24 cellular contexts compared by ENCODE assay signal in the genomic region with DNA sequence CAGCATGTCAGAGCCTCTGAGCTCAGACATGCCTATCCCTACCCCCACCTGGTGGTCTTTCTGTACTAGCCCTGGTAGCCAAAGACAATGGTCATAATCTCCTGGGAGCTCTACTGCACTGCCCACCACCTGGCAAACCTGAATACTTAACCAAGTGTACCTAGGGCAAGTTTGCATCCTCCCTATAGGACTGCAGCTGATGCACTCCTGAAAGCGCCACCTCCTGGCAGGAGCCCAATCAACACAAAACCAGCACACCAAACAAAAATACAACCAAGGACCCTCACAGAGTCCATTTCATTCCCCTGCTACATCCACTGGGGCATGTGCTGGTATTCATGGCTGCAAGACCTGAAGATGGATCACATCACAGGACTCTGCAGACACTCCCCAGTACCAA. TPM values are rescaled to one million over a fixed set of nuclear protein-coding genes. Genes with fewer than 3 reads are reported as not detected.
DNase-seq lines count a peak whose midpoint lies in the region; ATAC-seq, FAIRE-seq and TF ChIP-seq lines count a peak whose summit lies in the region.
"Had no signal": no experiment of that assay in that cellular context is flagged by ENCODE, and none has a peak within 500 bp of the region (broad histone marks: within the 10 kb centered on the region; RNA-seq: fewer than 3 reads in every experiment).

No MANE protein-coding gene starts in this region.

- H3K9me3 Mint-ChIP-seq in neural crest cell, result peaks cover 14% of the 10 kb centered on the region

- H3K36me3 ChIP-seq in GM06990 (ENCODE audit: control insufficient read depth, insufficient read depth, low read length), result no peaks in the 10 kb centered on the region
- H3K36me3 ChIP-seq in bronchial epithelial cell (ENCODE audit: control insufficient read depth, insufficient read depth, low read length), result no peaks in the 10 kb centered on the region
- H3K36me3 ChIP-seq: heart left ventricle, left lung, MG63, uterus had no signal

- TF ChIP-seq CTCF in GM06990 (IDR thresholded peaks at IDR 0.05; ENCODE audit: insufficient read depth, low read length, poor library complexity, severe bottlenecking), result peak; percentile 2
- TF ChIP-seq CTCF in LNCAP (IDR thresholded peaks at IDR 0.05), result peak; percentile 15; the same call in 1 of the 2 replicates
- peak; percentile 30 for TF ChIP-seq CTCF in bronchial epithelial cell (IDR thresholded peaks at IDR 0.05; ENCODE audit: insufficient read depth, low read length, severe bottlenecking)
- peak; percentile 14 for TF ChIP-seq CTCF in neural crest cell (conservative IDR thresholded peaks at IDR 0.05)

- peak; percentile 7 for FAIRE-seq in bronchial epithelial cell (lab: Jason Lieb, UNC)
- FAIRE-seq: GM12878 had no signal

- H3K4me3 ChIP-seq in GM06990 (replicated peaks; ENCODE audit: low read depth, low read length) (no peak overlapping the region), bronchial epithelial cell (ENCODE audit: low read depth, low read length) (no peak overlapping the region)
- H3K4me3 ChIP-seq: GM12878, heart left ventricle, left lung, MG63, uterus had no signal

- H3K27me3 ChIP-seq in GM06990 (replicated peaks; ENCODE audit: control insufficient read depth, insufficient read depth, low read length) (no peaks in the 10 kb centered on the region), bronchial epithelial cell (ENCODE audit: control insufficient read depth, insufficient read depth, low read length) (no peaks in the 10 kb centered on the region)
- H3K27me3 ChIP-seq: heart left ventricle, left lung, MG63, uterus had no signal

- no peaks in the 10 kb centered on the region for H3K4me1 Mint-ChIP-seq in neural crest cell
- H3K4me1 Mint-ChIP-seq: activated CD4-positive, alpha-beta T cell treated with anti-CD3 and anti-CD28 coated beads for 36 hours; nephron progenitor cell had no signal

- no peak overlapping the region for H3K27ac Mint-ChIP-seq in neural crest cell (ENCODE audit: unreplicated experiment)
- H3K27ac Mint-ChIP-seq: activated CD4-positive, alpha-beta T cell treated with anti-CD3 and anti-CD28 coated beads for 36 hours; CD8-positive, alpha-beta T cell; HFFc6; nephron progenitor cell had no signal

- DNase-seq in GM06990 (ENCODE audit: extremely low read depth, insufficient read length) (no peak), bronchial epithelial cell (ENCODE audit: low read depth) (no peak), neural crest cell (ENCODE audit: low read depth, low spot score) (no peak), NCI-H2081 treated with DMSO at 0.1 percent for 48 hours (lab: John Stamatoyannopoulos, UW) (no peak)
- DNase-seq: activated CD4-positive, alpha-beta T cell treated with anti-CD3 and anti-CD28 coated beads for 36 hours; activated naive CD4-positive, alpha-beta T cell treated with Interleukin-2 at 50 U/mL for 16 hours; activated T-cell treated with anti-CD3 and anti-CD28 coated beads, Interleukin-2, amount 50 U/mL, for 48 hours; caudate nucleus; CD8-positive, alpha-beta T cell; heart left ventricle; HFFc6; MG63; NCI-H1436 treated with DMSO at 0.1 percent for 48 hours; NCI-H526 treated with DMSO at 0.1 percent for 48 hours; nephron progenitor cell; substantia nigra; T-helper 1 cell; uterus had no signal

- H3K4me3 Mint-ChIP-seq in neural crest cell, result no peak overlapping the region
- H3K4me3 Mint-ChIP-seq: activated CD4-positive, alpha-beta T cell treated with anti-CD3 and anti-CD28 coated beads for 36 hours; CD8-positive, alpha-beta T cell; HFFc6; nephron progenitor cell had no signal

- H3K27me3 Mint-ChIP-seq in neural crest cell (ENCODE audit: low read depth), result no peaks in the 10 kb centered on the region

- ATAC-seq in GM19035 (IDR thresholded peaks at IDR 0.05; ENCODE audit: unreplicated experiment), result no peak
- no peak for ATAC-seq in HG03175 (IDR thresholded peaks at IDR 0.05; ENCODE audit: unreplicated experiment)
- ATAC-seq: activated CD4-positive, alpha-beta T cell treated with anti-CD3 and anti-CD28 coated beads for 36 hours; CD8-positive, alpha-beta T cell; GM12878; heart left ventricle; left lung; Right ventricle myocardium inferior had no signal

- H3K36me3 Mint-ChIP-seq in neural crest cell (ENCODE audit: low read depth), result peaks cover 9% of the 10 kb centered on the region
- H3K36me3 Mint-ChIP-seq: CD8-positive, alpha-beta T cell had no signal

RNA-seq across cellular contexts. Expression of gene FAM174A, which starts 14.8 kb away (rescaled TPM):
- 35.3 and 63.4 TPM in 2 replicates for total RNA-seq in bronchial epithelial cell
- 3.0 and 4.0 TPM in 2 replicates for total RNA-seq in neural crest cell
